29 cellular contexts compared by ENCODE assay signal in the genomic region with DNA sequence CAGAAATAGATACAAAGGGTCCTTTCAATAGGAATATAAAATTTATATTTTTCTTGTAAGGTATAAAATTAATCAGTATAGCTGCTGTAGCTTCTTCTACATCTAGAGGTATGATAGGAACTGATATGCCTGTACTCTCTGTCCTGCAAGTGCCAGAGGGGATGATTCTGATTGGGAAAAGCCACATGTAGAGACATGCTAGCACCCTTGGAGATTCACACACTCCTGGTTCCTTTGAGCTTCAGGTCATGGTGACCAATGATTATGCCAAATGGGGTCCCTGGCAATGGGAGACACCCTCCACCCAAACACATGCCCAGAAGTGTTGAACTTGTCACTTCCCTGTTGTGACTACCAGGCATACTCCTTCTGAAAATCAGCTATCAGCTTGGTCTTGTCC. TPM values are rescaled to one million over a fixed set of nuclear protein-coding genes. Genes with fewer than 3 reads are reported as not detected.
"Had no signal": no experiment of that assay in that cellular context is flagged by ENCODE, and none has a peak within 500 bp of the region (broad histone marks: within the 10 kb centered on the region; RNA-seq: fewer than 3 reads in every experiment).

No MANE protein-coding gene starts in this region.

- ATAC-seq: naive thymus-derived CD8-positive, alpha-beta T cell; pancreas; right lobe of liver; stimulated activated naive B cell treated with anti-CD40 and anti-IgM and Interleukin-4, amounts not matched to agents 10 μg/mL and 1 μg/mL and 100 μg/mL, for 72 hours had no signal

- DNase-seq: heart right ventricle; islet precursor cell; left ventricle myocardium inferior; naive thymus-derived CD8-positive, alpha-beta T cell; nucleus accumbens; pancreas; posterior cingulate gyrus; right lobe of liver; stimulated activated CD4-positive, alpha-beta T cell treated with anti-CD3 and anti-CD28 coated beads, Interleukin-12 subunit alpha, Interleukin-12 subunit beta, amount 100 ng/mL, for 4 hours; stimulated activated CD4-positive, alpha-beta T cell treated with anti-CD3 and anti-CD28 coated beads, Interleukin-15, amount 100 ng/mL, for 24 hours; stimulated activated CD4-positive, alpha-beta T cell treated with anti-CD3 and anti-CD28 coated beads, Interleukin-2, amount 100 ng/mL, for 24 hours; stimulated activated CD4-positive, alpha-beta T cell treated with anti-CD3 and anti-CD28 coated beads, Interleukin-4, amount 100 ng/mL, for 1 hour; stimulated activated naive B cell treated with anti-CD40 and anti-IgM and Interleukin-4, amounts not matched to agents 10 μg/mL and 1 μg/mL and 100 μg/mL, for 72 hours had no signal

- H3K9me3 ChIP-seq: pancreas, right lobe of liver, suprapubic skin, upper lobe of left lung had no signal

- H3K4me1 ChIP-seq: pancreas, right lobe of liver had no signal

- H3K36me3 ChIP-seq: heart right ventricle, left ventricle myocardium inferior, pancreas, right atrium auricular region, right lobe of liver, suprapubic skin, thoracic aorta, tibial nerve, upper lobe of left lung had no signal

- H3K27me3 ChIP-seq: hepatocyte, pancreas, right atrium auricular region, right lobe of liver, suprapubic skin, tibial nerve, upper lobe of left lung had no signal

- H3K4me3 ChIP-seq: heart right ventricle, hepatocyte, left ventricle myocardium inferior, lung, pancreas, right atrium auricular region, right lobe of liver, skin epidermis, suprapubic skin, thoracic aorta, tibial nerve, upper lobe of left lung had no signal

- H3K27ac ChIP-seq: heart right ventricle, hepatocyte, left ventricle myocardium inferior, pancreas, right atrium auricular region, right lobe of liver, skin epidermis, suprapubic skin, thoracic aorta, tibial nerve had no signal

RNA-seq across cellular contexts. Expression of a gene that starts 14.7 kb away (rescaled TPM):
- total RNA-seq: heart right ventricle; hepatocyte; kidney epithelial cell; left ventricle myocardium inferior; lower leg skin; lung; naive thymus-derived CD8-positive, alpha-beta T cell; neural crest cell; osteoblast; pancreas; pulmonary artery endothelial cell; renal cortical epithelial cell; right atrium auricular region; right lobe of liver; subcutaneous adipose tissue; suprapubic skin; thoracic aorta; tibial nerve; upper lobe of left lung had no signal
- polyA plus RNA-seq: heart right ventricle, hepatocyte, lung, pancreas, urinary bladder had no signal
